In the genomic region with DNA sequence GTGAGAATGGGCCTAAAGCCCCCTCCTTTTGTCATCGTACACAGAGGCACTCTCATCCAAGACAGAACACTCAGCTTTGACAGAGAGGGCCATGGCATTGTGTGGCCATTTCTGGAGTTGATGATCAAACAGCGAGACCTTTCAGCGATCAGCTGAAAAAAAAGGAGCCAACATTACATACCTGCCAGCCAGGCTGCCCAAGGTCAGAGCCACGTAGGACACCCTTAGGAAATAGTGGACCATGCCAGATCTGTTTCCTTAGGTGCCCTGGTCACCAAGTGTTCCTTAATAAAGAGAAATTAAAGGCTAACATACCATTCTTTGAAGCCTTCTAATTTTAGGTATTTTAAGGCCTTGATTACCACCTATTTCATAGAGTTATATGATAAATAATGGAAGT, we compare ENCODE assay signal across 19 cellular contexts.
"Had no signal": no experiment of that assay in that cellular context is flagged by ENCODE, and none has a peak within 500 bp of the region (broad histone marks: within the 10 kb centered on the region; RNA-seq: fewer than 3 reads in every experiment).

No MANE protein-coding gene starts in this region.

- ATAC-seq: left lobe of liver, natural killer cell, sciatic nerve had no signal

- H3K4me2 ChIP-seq: hepatocyte had no signal

- H3K4me3 ChIP-seq: dorsolateral prefrontal cortex, hepatocyte, stomach, thoracic aorta, transverse colon had no signal

- H3K36me3 ChIP-seq: neutrophil, stomach, thoracic aorta, transverse colon had no signal

- H3K27ac ChIP-seq: dorsolateral prefrontal cortex, hepatocyte, neutrophil, stomach, thoracic aorta, transverse colon had no signal

- DNase-seq: cortex of kidney; dorsolateral prefrontal cortex; effector CD8-positive, alpha-beta T cell; foreskin melanocyte; head of caudate nucleus; islet precursor cell; mammary epithelial cell; natural killer cell; posterior cingulate gyrus; stimulated activated CD4-positive, alpha-beta T cell treated with anti-CD3 and anti-CD28 coated beads, Interleukin-12 subunit alpha, Interleukin-12 subunit beta, amount 100 ng/mL, for 4 hours; stimulated activated naive CD4-positive, alpha-beta T cell; stomach; substantia nigra; transverse colon had no signal

- H2AFZ ChIP-seq: hepatocyte had no signal

- H3K9me3 ChIP-seq: neutrophil, thoracic aorta, transverse colon had no signal

- H3K4me1 ChIP-seq: stomach, transverse colon had no signal

- H3K27me3 ChIP-seq: hepatocyte, neutrophil, stomach, transverse colon had no signal
